ENCODE assay signal across 23 cellular contexts in the genomic region with DNA sequence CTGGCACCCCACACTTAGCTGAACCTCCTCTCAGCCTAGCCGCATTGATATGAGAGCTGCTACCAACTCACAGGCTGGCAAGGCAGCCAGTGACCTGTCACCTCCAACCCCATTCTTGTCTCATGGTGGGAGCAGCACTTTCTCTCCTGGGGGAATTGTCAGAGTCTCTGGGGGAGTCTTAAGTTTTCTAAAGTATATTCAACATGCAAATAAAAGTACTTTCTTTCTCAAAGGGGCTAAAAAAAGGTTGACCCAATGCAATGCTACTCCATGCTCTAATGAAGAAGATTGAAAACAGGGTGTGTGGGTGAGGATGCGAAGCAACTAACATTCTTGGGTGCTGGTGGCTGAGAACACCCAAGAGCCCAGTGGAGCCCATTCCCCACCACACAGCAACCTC.
"Had no signal": no experiment of that assay in that cellular context is flagged by ENCODE, and none has a peak within 500 bp of the region (broad histone marks: within the 10 kb centered on the region; RNA-seq: fewer than 3 reads in every experiment).

No MANE protein-coding gene starts in this region.

- H3K36me3 ChIP-seq: MG63 had no signal

- H3K27me3 ChIP-seq: MG63 had no signal

- ATAC-seq: activated T-helper 17 cell treated with anti-CD3 and anti-CD28 coated beads, Interleukin-2, amount 50 U/mL, for 72 hours; PC-3; T-helper 17 cell; WTC11 had no signal

- H3K9me3 ChIP-seq: MG63 had no signal

- DNase-seq: activated CD4-positive, alpha-beta memory T cell treated with anti-CD3 and anti-CD28 coated beads for 36 hours; activated CD4-positive, alpha-beta T cell treated with anti-CD3 and anti-CD28 coated beads for 1 hour; activated CD4-positive, alpha-beta T cell treated with anti-CD3 and anti-CD28 coated beads, Interleukin-2, amount 10 ng/mL, durations not matched to agents 7 days and 5 days; activated CD8-positive, alpha-beta memory T cell treated with anti-CD3 and anti-CD28 coated beads for 24 hours; activated gamma-delta T cell; activated naive CD4-positive, alpha-beta T cell treated with anti-CD3 and anti-CD28 coated beads for 36 hours; activated T-cell treated with anti-CD3 and anti-CD28 coated beads, Interleukin-2, amount 50 U/mL, for 48 hours; amygdala; MG63; NCI-H1105; NCI-H1436; NCI-H1694 treated with DMSO at 0.1 percent for 48 hours; NCI-H2029 treated with DMSO at 0.1 percent for 48 hours; NCI-H446; NCI-H524; PC-3; SIG-M5; T-helper 17 cell; T-helper 9 cell had no signal

- FAIRE-seq: astrocyte had no signal

- H3K9ac ChIP-seq: KMS-11 had no signal

- H3K4me3 ChIP-seq: MG63 had no signal

- H3K27ac ChIP-seq: KMS-11 had no signal

- H3K4me2 ChIP-seq: KMS-11 had no signal
